ENCODE assay signal across 9 cellular contexts in the genomic region with DNA sequence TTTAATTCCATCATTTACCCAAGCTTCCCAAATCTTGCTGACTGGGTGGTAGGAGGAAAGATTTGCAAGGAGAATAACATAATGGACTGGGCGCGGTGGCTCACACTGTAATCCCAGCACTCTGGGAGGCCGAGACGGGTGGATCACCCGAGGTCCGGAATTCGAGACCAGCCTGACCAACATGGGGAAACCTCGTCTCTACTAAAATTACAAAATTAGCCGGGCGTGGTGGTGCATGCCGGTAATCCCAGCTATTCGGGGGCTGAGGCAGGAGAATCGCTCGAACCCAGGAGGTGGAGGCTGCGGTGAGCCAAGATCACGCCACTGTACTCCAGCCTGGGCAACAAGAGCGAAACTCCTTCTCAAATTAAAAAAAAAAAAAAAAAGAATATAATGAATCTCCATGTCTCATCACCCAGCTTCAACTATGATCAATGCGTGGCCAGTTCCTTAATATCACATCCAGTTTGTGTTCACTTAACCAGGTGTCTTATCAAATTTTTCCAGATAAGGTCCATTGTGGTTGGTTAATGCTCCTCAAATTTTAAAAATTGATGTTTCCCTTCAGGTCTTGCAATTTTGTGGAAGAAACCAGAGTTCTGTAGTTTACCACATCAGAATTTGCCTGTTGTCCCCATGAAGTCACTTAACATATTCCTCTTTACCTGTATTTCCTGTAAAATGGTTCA. TPM values are rescaled to one million over a fixed set of nuclear protein-coding genes. Genes with fewer than 3 reads are reported as not detected.
A peak's percentile ranks its signal among the peaks of the same experiment; 100 is the strongest.
DNase-seq lines count a peak whose midpoint lies in the region; ATAC-seq and TF ChIP-seq lines count a peak whose summit lies in the region.
"Had no signal": no experiment of that assay in that cellular context is flagged by ENCODE, and none has a peak within 500 bp of the region (broad histone marks: within the 10 kb centered on the region; RNA-seq: fewer than 3 reads in every experiment).

No MANE protein-coding gene starts in this region.

- POLR2A ChIA-PET in CD4-positive, alpha-beta T cell (lab: Charles Lee) = interaction anchor here (0.8 to 3.0 kb wide), 4 partner anchors 11 to 50 kb away, joined by 3 to 25 read pairs (median 11); a partner anchor contains a TSS

- ATAC-seq in CD4-positive, alpha-beta T cell (ENCODE audit: poor library complexity) = no peak
- no peak for ATAC-seq in body of pancreas
- ATAC-seq in GM21390 (IDR thresholded peaks at IDR 0.05; ENCODE audit: unreplicated experiment) = no peak
- ATAC-seq in GM18502 (IDR thresholded peaks at IDR 0.05; ENCODE audit: poor library complexity, unreplicated experiment) = no peak
- ATAC-seq in HG02642 (IDR thresholded peaks at IDR 0.05; ENCODE audit: poor library complexity, unreplicated experiment) = no peak

- CTCF ChIA-PET in CD4-positive, alpha-beta T cell (lab: Charles Lee) = interaction anchor here (1.2 to 2.4 kb wide), 2 partner anchors 43 to 65 kb away, joined by 4 to 7 read pairs; a partner anchor contains a TSS

- H3K27ac ChIP-seq in CD4-positive, alpha-beta T cell (ENCODE audit: low read depth, low read length) = peak overlapping the region; percentile 15
- no peak overlapping the region for H3K27ac ChIP-seq in Karpas-422 (ENCODE audit: low read length)
- H3K27ac ChIP-seq in body of pancreas = peak overlapping the region; percentile 69 to 84 (median 81)
- H3K27ac ChIP-seq in neural cell (ENCODE audit: low read length) = no peak overlapping the region

- H3K4me1 ChIP-seq in Karpas-422 (ENCODE audit: low read length) (peaks cover 21% of the 10 kb centered on the region), body of pancreas (peaks cover 21% of the 10 kb centered on the region)

- peak overlapping the region; percentile 99 for H3K4me3 Mint-ChIP-seq in CD4-positive, alpha-beta T cell

- H3K36me3 ChIP-seq in Karpas-422 (ENCODE audit: insufficient read depth, low read length) (peaks cover 34% of the 10 kb centered on the region), body of pancreas (replicated peaks in 1 of 2; ENCODE audit: insufficient read depth in 1 of 2, low read depth in 2 of 2) (peaks cover 16 to 47% of the 10 kb centered on the region in 2 donors), neural cell (ENCODE audit: insufficient read depth, low read length) (peaks cover 11% of the 10 kb centered on the region)

- no peak overlapping the region for H2AFZ ChIP-seq in Karpas-422 (ENCODE audit: low read length)
- H2AFZ ChIP-seq in neural cell (ENCODE audit: low read depth, low read length) = no peak overlapping the region

- no peaks in the 10 kb centered on the region for H3K9me2 ChIP-seq in Karpas-422 (replicated peaks; ENCODE audit: insufficient read depth, low read length)
- H3K9me2 ChIP-seq in neural cell (ENCODE audit: insufficient read depth, low read length) = no peaks in the 10 kb centered on the region

- TF ChIP-seq RAD21 in neural cell (conservative IDR thresholded peaks at IDR 0.05) = no peak

- peaks cover 97% of the 10 kb centered on the region for H3K36me3 Mint-ChIP-seq in CD4-positive, alpha-beta T cell (ENCODE audit: low read depth)

- peak overlapping the region; percentile 87 for H3K27ac Mint-ChIP-seq in CD4-positive, alpha-beta T cell

- H3F3A ChIP-seq in neural cell (ENCODE audit: insufficient read depth, low read length, poor library complexity, severe bottlenecking) = no peaks in the 10 kb centered on the region

- H3K9me3 Mint-ChIP-seq in CD4-positive, alpha-beta T cell = no peaks in the 10 kb centered on the region

- WGBS in body of pancreas, 2 donors = 93 to 94% methylated on average over 18 of the region's 18 CpGs

- no peaks in the 10 kb centered on the region for H3K9me3 ChIP-seq in CD4-positive, alpha-beta T cell (ENCODE audit: control insufficient read depth, low read length)
- H3K9me3 ChIP-seq in Karpas-422 (ENCODE audit: low read length) = no peaks in the 10 kb centered on the region
- no peaks in the 10 kb centered on the region for H3K9me3 ChIP-seq in body of pancreas
- H3K9me3 ChIP-seq in neural cell (ENCODE audit: low read length) = no peaks in the 10 kb centered on the region

- H3K4me2 ChIP-seq in Karpas-422 (ENCODE audit: low read depth, low read length, poor library complexity, severe bottlenecking) (peak overlapping the region; percentile 65), neural cell (ENCODE audit: low read length) (peak overlapping the region; percentile 68)

- no peak for DNase-seq in CD4-positive, alpha-beta T cell
- no peak for DNase-seq in Karpas-422
- no peak for DNase-seq in body of pancreas
- no peak for DNase-seq in cerebellar cortex (ENCODE audit: low spot score)
- DNase-seq: stimulated activated CD4-positive, alpha-beta T cell treated with anti-CD3 and anti-CD28 coated beads, Interleukin-4, amount 100 ng/mL, for 24 hours had no signal

- peaks cover 43% of the 10 kb centered on the region for H3K4me1 Mint-ChIP-seq in CD4-positive, alpha-beta T cell (ENCODE audit: low read depth)

- peaks cover 36% of the 10 kb centered on the region for H3K79me2 ChIP-seq in Karpas-422 (ENCODE audit: low read length)
- peaks cover 20% of the 10 kb centered on the region for H3K79me2 ChIP-seq in neural cell (replicated peaks; ENCODE audit: insufficient read depth, low read length)

- H3K27me3 Mint-ChIP-seq in CD4-positive, alpha-beta T cell = no peaks in the 10 kb centered on the region

- H3K4me3 ChIP-seq in Karpas-422 (ENCODE audit: low read length) (0 out of 2 replicates have a peak overlapping the region, but pooled peaks have one; percentile 60), body of pancreas (no peak overlapping the region), neural cell (ENCODE audit: low read length) (peak overlapping the region; percentile 88)

- TF ChIP-seq CTCF in CD4-positive, alpha-beta T cell (IDR thresholded peaks at IDR 0.05) = no peak
- no peak for TF ChIP-seq CTCF in body of pancreas (IDR thresholded peaks at IDR 0.05)
- TF ChIP-seq CTCF in neural cell (IDR thresholded peaks at IDR 0.05; ENCODE audit: poor library complexity, severe bottlenecking) = no peak

- TF ChIP-seq POLR2A in body of pancreas (IDR thresholded peaks at IDR 0.05) = no peak

- H3K27me3 ChIP-seq in CD4-positive, alpha-beta T cell (ENCODE audit: control insufficient read depth, insufficient read depth, low read length) = no peaks in the 10 kb centered on the region
- no peaks in the 10 kb centered on the region for H3K27me3 ChIP-seq in Karpas-422 (ENCODE audit: low read length)
- no peaks in the 10 kb centered on the region for H3K27me3 ChIP-seq in body of pancreas
- H3K27me3 ChIP-seq in neural cell (ENCODE audit: insufficient read depth, low read depth, low read length) = no peaks in the 10 kb centered on the region

- H3K9ac ChIP-seq in Karpas-422 (ENCODE audit: low read length) (peak overlapping the region; percentile 67; the same call in 1 of the 2 replicates), neural cell (ENCODE audit: low read length) (peak overlapping the region; percentile 67)

- H4K20me1 ChIP-seq in Karpas-422 (ENCODE audit: insufficient read depth, low read depth, low read length) (peaks cover 27% of the 10 kb centered on the region), neural cell (ENCODE audit: insufficient read depth) (no peaks in the 10 kb centered on the region)

- intact Hi-C loops in CD4-positive, alpha-beta T cell (cut with DNase I, micrococcal nuclease) = loop anchor here (1.0 to 10.0 kb wide), 10 partner anchors 8 to 628 kb away; a partner anchor contains a TSS
- intact Hi-C loops in body of pancreas (cut with DNase I) = no loop called here

- TF ChIP-seq EP300 in neural cell (conservative IDR thresholded peaks at IDR 0.05; ENCODE audit: poor library complexity, severe bottlenecking) = no peak

TF ChIP-seq in neural cell, 6 proteins besides CTCF, POLR2A, EP300 and RAD21:
- TF ChIP-seq TAF1 (IDR thresholded peaks at IDR 0.05; ENCODE audit: low read depth) (no peak), POLR2AphosphoS5 (IDR thresholded peaks at IDR 0.05) (no peak)

RNA-seq across cellular contexts. Expression of a gene that starts 1.3 kb away (rescaled TPM):
- total RNA-seq in CD4-positive, alpha-beta T cell = 100 to 1,000 TPM; 163 to 166 TPM
- 61.6 and 62.9 TPM in 2 replicates for total RNA-seq in Karpas-422 (2014; rRNA removed; shearing (Covaris generic); ENCODE audit: low replicate concordance)
- total RNA-seq in body of pancreas = 10 to 100 TPM; 41.8 to 46.1 TPM
- 40.3 and 52.6 TPM in 2 replicates for polyA plus RNA-seq in neural cell
- polyA minus RNA-seq in neural cell = 58.1 and 75.2 TPM in 2 replicates

RNA-seq across cellular contexts. Expression of a gene that starts 10.0 kb away (rescaled TPM):
- 100 to 1,000 TPM; 123 to 136 TPM for total RNA-seq in CD4-positive, alpha-beta T cell
- total RNA-seq in Karpas-422 (2014; rRNA removed; shearing (Covaris generic); ENCODE audit: low replicate concordance) = 212 and 265 TPM in 2 replicates
- 10 to 100 TPM; 53.4 to 70.9 TPM for total RNA-seq in body of pancreas
- 551 and 561 TPM in 2 replicates for polyA plus RNA-seq in neural cell
- 453 and 461 TPM in 2 replicates for polyA minus RNA-seq in neural cell

RNA-seq across cellular contexts. Expression of a gene that starts 29.5 kb away (rescaled TPM):
- total RNA-seq in CD4-positive, alpha-beta T cell = 10 to 100 TPM; 30.0 to 31.7 TPM
- total RNA-seq in Karpas-422 (2014; rRNA removed; shearing (Covaris generic); ENCODE audit: low replicate concordance) = 62.1 and 106 TPM in 2 replicates
- 10 to 100 TPM; 40.0 to 53.4 TPM for total RNA-seq in body of pancreas
- 78.9 and 95.1 TPM in 2 replicates for polyA plus RNA-seq in neural cell
- polyA minus RNA-seq in neural cell = 46.2 and 46.7 TPM in 2 replicates

RNA-seq across cellular contexts. Expression of a gene that starts 44.7 kb away (rescaled TPM):
- not detected for total RNA-seq in CD4-positive, alpha-beta T cell
- not detected in 2 replicates for total RNA-seq in Karpas-422 (2014; rRNA removed; shearing (Covaris generic); ENCODE audit: low replicate concordance)
- 10 to 100 TPM in 1 of 2 donors, 1 to 10 TPM in 1; 6.0 to 15.8 TPM for total RNA-seq in body of pancreas
- polyA plus RNA-seq in neural cell = 0.33 and 0.34 TPM in 2 replicates
- polyA minus RNA-seq in neural cell = 0.35 and 0.49 TPM in 2 replicates

RNA-seq across cellular contexts. Expression of a gene that starts 49.5 kb away (rescaled TPM):
- 10 to 100 TPM; 53.6 TPM for total RNA-seq in CD4-positive, alpha-beta T cell
- 59.4 and 68.4 TPM in 2 replicates for total RNA-seq in Karpas-422 (2014; rRNA removed; shearing (Covaris generic); ENCODE audit: low replicate concordance)
- total RNA-seq in body of pancreas = 10 to 100 TPM in 1 of 2 donors, 1 to 10 TPM in 1; 9.9 to 21.8 TPM
- 109 and 112 TPM in 2 replicates for polyA plus RNA-seq in neural cell
- 49.0 and 55.5 TPM in 2 replicates for polyA minus RNA-seq in neural cell

Comparison
In these comparisons a context has a peak if more than half of its experiments do, and no peak if none do; other contexts are left out.
1. H3K27ac ChIP-seq: peak in CD4-positive, alpha-beta T cell (single experiment) and body of pancreas (4 of 4); none in Karpas-422 (single experiment) and neural cell (single experiment).
2. H3K4me3 ChIP-seq: peak in Karpas-422 (single experiment) and neural cell (single experiment); none in body of pancreas (0 of 2).